Comparison of ENCODE assay signal across 20 cellular contexts in genomic region chr1:232432313-232432712, GRCh38.
DNase-seq lines count a peak whose midpoint lies in the region; ATAC-seq and TF ChIP-seq lines count a peak whose summit lies in the region.
"Had no signal": no experiment of that assay in that cellular context is flagged by ENCODE, and none has a peak within 500 bp of the region (broad histone marks: within the 10 kb centered on the region; RNA-seq: fewer than 3 reads in every experiment).

No MANE protein-coding gene starts in this region.

- H3K9ac ChIP-seq in SK-N-SH: no peak overlapping the region

- H3K9me3 Mint-ChIP-seq in CD8-positive, alpha-beta memory T cell: peaks cover 0 to 2% (median 0%) of the 10 kb centered on the region in 5 donors
- H3K9me3 Mint-ChIP-seq: activated CD4-positive, alpha-beta memory T cell treated with anti-CD3 and anti-CD28 coated beads for 36 hours; activated naive CD4-positive, alpha-beta T cell treated with anti-CD3 and anti-CD28 coated beads for 36 hours; neural crest cell had no signal

- no peak overlapping the region for H3K4me3 Mint-ChIP-seq in CD8-positive, alpha-beta memory T cell
- H3K4me3 Mint-ChIP-seq: activated CD4-positive, alpha-beta memory T cell treated with anti-CD3 and anti-CD28 coated beads for 36 hours; activated naive CD4-positive, alpha-beta T cell treated with anti-CD3 and anti-CD28 coated beads for 36 hours; HFFc6; neural crest cell had no signal

- intact Hi-C loops in heart right ventricle (cut with DNase I): loop anchor here in 2 of 10 donors (10.0 kb wide), 1 partner anchor 192 kb away; no protein-coding TSS in a partner anchor

- CTCF ChIA-PET in SK-N-SH (lab: Yijun Ruan, JAX): interaction anchor here (0.6 to 1.6 kb wide), 2 partner anchors 8 to 46 kb away, joined by 3 to 4 read pairs; no protein-coding TSS in a partner anchor
- CTCF ChIA-PET in CD8-positive, alpha-beta memory T cell (lab: Charles Lee): no interaction called here

- no peak overlapping the region for H3K27ac Mint-ChIP-seq in CD8-positive, alpha-beta memory T cell
- H3K27ac Mint-ChIP-seq: activated CD4-positive, alpha-beta memory T cell treated with anti-CD3 and anti-CD28 coated beads for 36 hours; activated naive CD4-positive, alpha-beta T cell treated with anti-CD3 and anti-CD28 coated beads for 36 hours; HFFc6 had no signal

- no peak for TF ChIP-seq RAD21 in SK-N-SH (IDR thresholded peaks at IDR 0.05; ENCODE audit: low read length)

- H4K20me1 ChIP-seq in SK-N-SH (ENCODE audit: insufficient read depth): no peaks in the 10 kb centered on the region

- H3K9me2 ChIP-seq in SK-N-SH: no peaks in the 10 kb centered on the region

- H3K27me3 ChIP-seq in SK-N-SH (ENCODE audit: insufficient read depth): no peaks in the 10 kb centered on the region
- no peaks in the 10 kb centered on the region for H3K27me3 ChIP-seq in heart right ventricle
- no peaks in the 10 kb centered on the region for H3K27me3 ChIP-seq in CD8-positive, alpha-beta memory T cell (ENCODE audit: insufficient read depth, low read length, poor library complexity, severe bottlenecking)
- H3K27me3 ChIP-seq: breast epithelium, esophagus squamous epithelium had no signal

- no peak overlapping the region for H3K4me3 ChIP-seq in SK-N-SH (ENCODE audit: low read depth in 2 of 2, low read length in 1 of 2)
- peak overlapping the region in 2 of 10 donors; percentile 5 to 14 for H3K4me3 ChIP-seq in heart right ventricle
- H3K4me3 ChIP-seq in CD8-positive, alpha-beta memory T cell (ENCODE audit: low read length): no peak overlapping the region
- H3K4me3 ChIP-seq: breast epithelium, esophagus squamous epithelium had no signal

- H3K36me3 ChIP-seq in SK-N-SH (replicated peaks in 1 of 2; ENCODE audit: control insufficient read depth in 1 of 2, insufficient read depth in 2 of 2, low read length in 1 of 2) (no peaks in the 10 kb centered on the region), heart right ventricle (peaks cover 0 to 90% (median 7%) of the 10 kb centered on the region in 9 donors)
- H3K36me3 ChIP-seq in CD8-positive, alpha-beta memory T cell (ENCODE audit: insufficient read depth, low read length): no peaks in the 10 kb centered on the region
- H3K36me3 ChIP-seq: breast epithelium had no signal

- H3K36me3 Mint-ChIP-seq in CD8-positive, alpha-beta memory T cell: no peaks in the 10 kb centered on the region

- POLR2A ChIA-PET in SK-N-SH (lab: Yijun Ruan, JAX): no interaction called here
- POLR2A ChIA-PET in CD8-positive, alpha-beta memory T cell (lab: Charles Lee): no interaction called here

- H3K9me3 ChIP-seq in SK-N-SH (no peaks in the 10 kb centered on the region), heart right ventricle (no peaks in the 10 kb centered on the region)
- no peaks in the 10 kb centered on the region for H3K9me3 ChIP-seq in CD8-positive, alpha-beta memory T cell (ENCODE audit: low read length)
- H3K9me3 ChIP-seq: breast epithelium, esophagus squamous epithelium had no signal

- WGBS in SK-N-SH (ENCODE audit: low lambda C conversion rate): 58% methylated on average over 7 of the region's 8 CpGs
- WGBS in heart right ventricle, 2 donors: 53 to 64% methylated on average over 8 of the region's 8 CpGs

- no peak overlapping the region for H3K4me2 ChIP-seq in SK-N-SH

- ATAC-seq in SK-N-SH treated with all-trans-retinoic acid at 6 μM for 48 hours: no peak
- peak in 1 of 8 donors; percentile 15 for ATAC-seq in heart right ventricle

- H3K4me1 Mint-ChIP-seq in CD8-positive, alpha-beta memory T cell: no peaks in the 10 kb centered on the region

- H3F3A ChIP-seq in SK-N-SH (replicated peaks; ENCODE audit: insufficient read depth): no peaks in the 10 kb centered on the region

- no peak for TF ChIP-seq EP300 in SK-N-SH (IDR thresholded peaks at IDR 0.05; ENCODE audit: borderline replicate concordance in 1 of 2, low read depth in 1 of 2, low read length in 1 of 2)

- no peaks in the 10 kb centered on the region for H3K27me3 Mint-ChIP-seq in CD8-positive, alpha-beta memory T cell
- H3K27me3 Mint-ChIP-seq: activated CD4-positive, alpha-beta memory T cell treated with anti-CD3 and anti-CD28 coated beads for 36 hours had no signal

- no peaks in the 10 kb centered on the region for H3K79me2 ChIP-seq in SK-N-SH (ENCODE audit: insufficient read depth)

- H3K4me1 ChIP-seq in SK-N-SH (ENCODE audit: control insufficient read depth in 1 of 2, insufficient read depth in 2 of 2, low read depth in 1 of 2, low read length in 1 of 2) (peaks cover 0 to 23% of the 10 kb centered on the region in 2 experiments; a peak in 3 of 4 replicates), heart right ventricle (peaks cover 0 to 74% (median 53%) of the 10 kb centered on the region in 9 donors)
- no peaks in the 10 kb centered on the region for H3K4me1 ChIP-seq in CD8-positive, alpha-beta memory T cell (ENCODE audit: insufficient read depth, low read length)
- H3K4me1 ChIP-seq: breast epithelium had no signal

- DNase-seq in SK-N-SH: peak; percentile 41
- DNase-seq in amygdala (lab: John Stamatoyannopoulos, UW): peak in 29 of 56 donors; percentile 4 to 66 (median 13)
- DNase-seq in heart right ventricle: peak; percentile 29 to 45
- peak; percentile 63 for DNase-seq in superior temporal gyrus (ENCODE audit: extremely low spot score)
- DNase-seq in CD8-positive, alpha-beta memory T cell: no peak
- DNase-seq in HuH-7.5 (ENCODE audit: low spot score): no peak
- no peak for DNase-seq in Kasumi-1 (lab: John Stamatoyannopoulos, UW)
- DNase-seq: activated CD4-positive, alpha-beta memory T cell treated with anti-CD3 and anti-CD28 coated beads for 36 hours; activated naive CD4-positive, alpha-beta T cell treated with anti-CD3 and anti-CD28 coated beads for 36 hours; activated T-cell treated with anti-CD3 and anti-CD28 coated beads, Interleukin-2, amount 50 U/mL, for 1 hour; esophagus squamous epithelium; HFFc6; islet precursor cell; NCI-H187; NCI-H526; retina; stimulated activated CD4-positive, alpha-beta T cell treated with anti-CD3 and anti-CD28 coated beads, Interleukin-1b, Interleukin-23, amount 100 ng/mL, for 48 hours had no signal

- no peak for TF ChIP-seq CTCF in SK-N-SH (IDR thresholded peaks at IDR 0.05)
- no peak for TF ChIP-seq CTCF in heart right ventricle (IDR thresholded peaks at IDR 0.05)

- H2AFZ ChIP-seq in SK-N-SH (ENCODE audit: low read depth): no peak overlapping the region

- H3K27ac ChIP-seq in SK-N-SH (ENCODE audit: low read depth in 2 of 2, low read length in 1 of 2) (no peak overlapping the region), heart right ventricle (peak overlapping the region in 7 of 10 donors; percentile 4 to 72 (median 56))
- H3K27ac ChIP-seq in CD8-positive, alpha-beta memory T cell (ENCODE audit: low read depth, low read length): no peak overlapping the region
- H3K27ac ChIP-seq: breast epithelium, esophagus squamous epithelium had no signal

TF ChIP-seq in SK-N-SH, 30 proteins besides CTCF, POLR2A, EP300 and RAD21:
- no peak for TF ChIP-seq POLR2AphosphoS5 (IDR thresholded peaks at IDR 0.05; ENCODE audit: low read depth, low read length)
- no peak for TF ChIP-seq EZH2phosphoT487 (IDR thresholded peaks at IDR 0.05; ENCODE audit: borderline replicate concordance, low read depth)
- TF ChIP-seq GATA2 (CRISPR knock-in tag; IDR thresholded peaks at IDR 0.05): no peak
- no peak for TF ChIP-seq TEAD4 (IDR thresholded peaks at IDR 0.05; ENCODE audit: borderline replicate concordance, insufficient read depth)

TF ChIP-seq in SK-N-SH treated with all-trans-retinoic acid at 6 μM for 48 hours, 23 proteins besides CTCF, POLR2A, EP300 and RAD21:
- TF ChIP-seq, protein P1, sequence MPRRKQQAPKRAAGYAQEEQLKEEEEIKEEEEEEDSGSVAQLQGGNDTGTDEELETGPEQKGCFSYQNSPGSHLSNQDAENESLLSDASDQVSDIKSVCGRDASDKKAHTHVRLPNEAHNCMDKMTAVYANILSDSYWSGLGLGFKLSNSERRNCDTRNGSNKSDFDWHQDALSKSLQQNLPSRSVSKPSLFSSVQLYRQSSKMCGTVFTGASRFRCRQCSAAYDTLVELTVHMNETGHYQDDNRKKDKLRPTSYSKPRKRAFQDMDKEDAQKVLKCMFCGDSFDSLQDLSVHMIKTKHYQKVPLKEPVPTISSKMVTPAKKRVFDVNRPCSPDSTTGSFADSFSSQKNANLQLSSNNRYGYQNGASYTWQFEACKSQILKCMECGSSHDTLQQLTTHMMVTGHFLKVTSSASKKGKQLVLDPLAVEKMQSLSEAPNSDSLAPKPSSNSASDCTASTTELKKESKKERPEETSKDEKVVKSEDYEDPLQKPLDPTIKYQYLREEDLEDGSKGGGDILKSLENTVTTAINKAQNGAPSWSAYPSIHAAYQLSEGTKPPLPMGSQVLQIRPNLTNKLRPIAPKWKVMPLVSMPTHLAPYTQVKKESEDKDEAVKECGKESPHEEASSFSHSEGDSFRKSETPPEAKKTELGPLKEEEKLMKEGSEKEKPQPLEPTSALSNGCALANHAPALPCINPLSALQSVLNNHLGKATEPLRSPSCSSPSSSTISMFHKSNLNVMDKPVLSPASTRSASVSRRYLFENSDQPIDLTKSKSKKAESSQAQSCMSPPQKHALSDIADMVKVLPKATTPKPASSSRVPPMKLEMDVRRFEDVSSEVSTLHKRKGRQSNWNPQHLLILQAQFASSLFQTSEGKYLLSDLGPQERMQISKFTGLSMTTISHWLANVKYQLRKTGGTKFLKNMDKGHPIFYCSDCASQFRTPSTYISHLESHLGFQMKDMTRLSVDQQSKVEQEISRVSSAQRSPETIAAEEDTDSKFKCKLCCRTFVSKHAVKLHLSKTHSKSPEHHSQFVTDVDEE (CRISPR knock-in tag; IDR thresholded peaks at IDR 0.05): no peak
TF ChIP-seq in SK-N-SH treated with all-trans-retinoic acid at 6 μM for 48 hours: peak in this region for 0.

Comparison
In these comparisons a context has a peak if more than half of its experiments do, and no peak if none do; other contexts are left out.
1. DNase-seq: peak in SK-N-SH (single experiment), amygdala (29 of 56), heart right ventricle (2 of 2) and superior temporal gyrus (single experiment); none in CD8-positive, alpha-beta memory T cell (0 of 5), HuH-7.5 (single experiment) and Kasumi-1 (0 of 2).
2. H3K27ac ChIP-seq: peak in heart right ventricle (7 of 10); none in SK-N-SH (0 of 2) and CD8-positive, alpha-beta memory T cell (single experiment).